ENCODE assay signal across 1 cellular context in genomic region chr5:142532416-142533176, GRCh38.
TF ChIP-seq lines count a peak whose summit lies in the region.

No MANE protein-coding gene starts in this region.

TF ChIP-seq in HepG2, 621 proteins besides CTCF, POLR2A, EP300 and RAD21 (continued from another document):
- TF ChIP-seq, protein P1, sequence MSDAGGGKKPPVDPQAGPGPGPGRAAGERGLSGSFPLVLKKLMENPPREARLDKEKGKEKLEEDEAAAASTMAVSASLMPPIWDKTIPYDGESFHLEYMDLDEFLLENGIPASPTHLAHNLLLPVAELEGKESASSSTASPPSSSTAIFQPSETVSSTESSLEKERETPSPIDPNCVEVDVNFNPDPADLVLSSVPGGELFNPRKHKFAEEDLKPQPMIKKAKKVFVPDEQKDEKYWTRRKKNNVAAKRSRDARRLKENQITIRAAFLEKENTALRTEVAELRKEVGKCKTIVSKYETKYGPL (CRISPR knock-in tag; IDR thresholded peaks at IDR 0.05): no peak
TF ChIP-seq in HepG2: peak in this region for 1.
